Comparison of ENCODE assay signal across 29 cellular contexts in the genomic region with DNA sequence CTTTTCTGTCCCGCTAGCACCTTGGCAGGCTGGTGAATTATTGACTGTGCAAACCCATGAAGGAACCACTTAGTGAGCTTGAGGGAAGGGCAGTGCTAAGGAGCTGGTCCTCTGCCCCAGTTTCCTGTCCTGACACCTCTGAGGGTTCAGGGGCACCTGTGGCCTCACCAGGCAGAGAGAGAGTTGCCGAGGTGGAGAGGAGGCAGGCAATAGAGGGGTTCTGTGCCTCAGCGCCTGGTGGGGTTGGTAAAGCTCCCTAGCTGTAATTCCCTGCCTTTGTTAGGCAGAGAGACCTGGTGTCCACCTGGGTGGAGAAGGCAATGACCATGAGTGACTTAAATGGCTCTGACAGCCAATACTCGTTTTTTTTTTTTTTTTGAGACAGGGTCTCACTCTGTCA.
"Had no signal": no experiment of that assay in that cellular context is flagged by ENCODE, and none has a peak within 500 bp of the region (broad histone marks: within the 10 kb centered on the region; RNA-seq: fewer than 3 reads in every experiment).

No MANE protein-coding gene starts in this region.

- DNase-seq: activated effector memory CD4-positive, alpha-beta T cell treated with anti-CD3 and anti-CD28 coated beads, Interleukin-2, amount 50 U/mL, for 16 hours; activated effector memory CD4-positive, alpha-beta T cell treated with Interleukin-2 at 50 U/mL for 16 hours; activated gamma-delta T cell; activated gamma-delta T cell treated with Interleukin-2 at 50 U/mL for 16 hours; activated naive CD4-positive, alpha-beta T cell; activated naive CD4-positive, alpha-beta T cell treated with anti-CD3 and anti-CD28 coated beads for 36 hours; activated naive CD4-positive, alpha-beta T cell treated with anti-CD3 and anti-CD28 coated beads, Interleukin-2, amount 10 ng/mL, durations not matched to agents 7 days and 5 days; activated naive CD4-positive, alpha-beta T cell treated with anti-CD3 and anti-CD28 coated beads, Interleukin-2, amount 50 U/mL, for 16 hours; activated naive CD4-positive, alpha-beta T cell treated with Interleukin-2 at 50 U/mL for 16 hours; activated naive CD8-positive, alpha-beta T cell treated with anti-CD3 and anti-CD28 coated beads for 36 hours; activated naive CD8-positive, alpha-beta T cell treated with anti-CD3 and anti-CD28 coated beads, Interleukin-2, amount 10 ng/mL, durations not matched to agents 7 days and 5 days; activated naive CD8-positive, alpha-beta T cell treated with anti-CD3 and anti-CD28 coated beads, Interleukin-2, amount 50 U/mL, for 24 hours; activated T-cell treated with anti-CD3 and anti-CD28 coated beads, Interleukin-2, amount 50 U/mL, for 1 hour; activated T-cell treated with anti-CD3 and anti-CD28 coated beads, Interleukin-2, amount 50 U/mL, for 24 hours; activated T-cell treated with anti-CD3 and anti-CD28 coated beads, Interleukin-2, amount 50 U/mL, for 4 hours; activated T-cell treated with anti-CD3 and anti-CD28 coated beads, Interleukin-2, amount 50 U/mL, for 48 hours; activated T-cell treated with anti-CD3 and anti-CD28 coated beads, Interleukin-2, amount 50 U/mL, for 72 hours; adrenal gland; amniotic stem cell; amygdala; anterior cingulate cortex; aorta; body of pancreas; brain microvascular endothelial cell; caudate nucleus; central memory CD4-positive, alpha-beta T cell; cerebellar nuclear complex had no signal

- ATAC-seq: activated naive CD4-positive, alpha-beta T cell treated with anti-CD3 and anti-CD28 coated beads, Interleukin-2, amount 50 U/mL, for 72 hours; activated naive CD8-positive, alpha-beta T cell treated with anti-CD3 and anti-CD28 coated beads, Interleukin-2, amount 50 U/mL, for 24 hours; activated T-cell treated with anti-CD3 and anti-CD28 coated beads, Interleukin-2, amount 50 U/mL, for 4 hours; activated T-cell treated with anti-CD3 and anti-CD28 coated beads, Interleukin-2, amount 50 U/mL, for 72 hours; activated T-helper 17 cell treated with anti-CD3 and anti-CD28 coated beads, Interleukin-2, amount 50 U/mL, for 72 hours; body of pancreas had no signal
